32 cellular contexts compared by ENCODE assay signal in the genomic region with DNA sequence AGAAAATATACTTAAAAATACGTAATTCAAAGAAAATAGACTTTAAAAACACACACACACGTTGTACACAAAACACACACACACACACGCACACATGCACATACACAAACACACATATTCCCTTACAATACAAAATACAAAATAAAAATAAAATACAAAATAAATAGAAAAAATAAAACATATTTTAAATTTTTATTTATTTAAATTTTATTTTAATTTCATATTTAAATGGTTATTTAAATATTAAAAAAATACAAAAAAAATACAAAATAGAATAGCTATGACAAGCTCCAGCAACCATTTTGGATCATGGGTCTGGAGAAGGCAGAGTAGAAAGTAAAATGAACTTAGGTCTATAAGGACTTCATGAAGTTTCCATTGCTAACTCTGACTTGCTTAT. TPM values are rescaled to one million over a fixed set of nuclear protein-coding genes. Genes with fewer than 3 reads are reported as not detected.
"Had no signal": no experiment of that assay in that cellular context is flagged by ENCODE, and none has a peak within 500 bp of the region (broad histone marks: within the 10 kb centered on the region; RNA-seq: fewer than 3 reads in every experiment).

No MANE protein-coding gene starts in this region.

- H3K4me1 Mint-ChIP-seq: activated naive CD4-positive, alpha-beta T cell treated with anti-CD3 and anti-CD28 coated beads, Interleukin-2, amount 50 U/mL, for 24 hours; activated naive CD8-positive, alpha-beta T cell treated with anti-CD3 and anti-CD28 coated beads, Interleukin-2, amount 10 ng/mL, durations not matched to agents 7 days and 5 days had no signal

- H3K9ac ChIP-seq: SK-N-SH had no signal

- H3K4me3 Mint-ChIP-seq: activated CD8-positive, alpha-beta T cell treated with anti-CD3 and anti-CD28 coated beads for 36 hours; activated naive CD4-positive, alpha-beta T cell treated with anti-CD3 and anti-CD28 coated beads, Interleukin-2, amount 50 U/mL, for 24 hours; activated naive CD8-positive, alpha-beta T cell treated with anti-CD3 and anti-CD28 coated beads, Interleukin-2, amount 10 ng/mL, durations not matched to agents 7 days and 5 days; activated T-cell treated with anti-CD3 and anti-CD28 coated beads, Interleukin-2, amount 50 U/mL, for 24 hours; T-helper 1 cell treated with Interleukin-12 subunit alpha and Interleukin-12 subunit beta and Interleukin-4 antibody, amounts not matched to agents 30 μg/mL and 1 μg/mL, for 36 hours; T-helper 2 cell treated with Interferon-gamma antibody and Interleukin-4, amounts not matched to agents 5 μg/mL and 100 μg/mL, for 36 hours had no signal

- H3K9me3 ChIP-seq: adrenal gland, body of pancreas, MG63, SJSA1, SK-N-SH had no signal

- H3K36me3 ChIP-seq: adrenal gland, MG63, SJSA1 had no signal

- FAIRE-seq: astrocyte, bronchial epithelial cell had no signal

- H3K27me3 ChIP-seq: adrenal gland, body of pancreas, SJSA1 had no signal

- H3K4me2 ChIP-seq: SK-N-SH had no signal

- H3K27ac ChIP-seq: adrenal gland, SJSA1 had no signal

- H3K27ac Mint-ChIP-seq: activated CD8-positive, alpha-beta T cell treated with anti-CD3 and anti-CD28 coated beads for 36 hours; activated naive CD4-positive, alpha-beta T cell treated with anti-CD3 and anti-CD28 coated beads, Interleukin-2, amount 50 U/mL, for 24 hours; activated naive CD8-positive, alpha-beta T cell treated with anti-CD3 and anti-CD28 coated beads, Interleukin-2, amount 10 ng/mL, durations not matched to agents 7 days and 5 days; activated T-cell treated with anti-CD3 and anti-CD28 coated beads, Interleukin-2, amount 50 U/mL, for 24 hours; activated T-helper 2 cell treated with anti-CD3 and anti-CD28 coated beads, Interferon-gamma antibody, Interleukin-2, Interleukin-4, amounts not matched to agents 10 μg/mL and 5 μg/mL and 100 μg/mL, durations not matched to agents 14 hours and 24 hours and 36 hours; T-helper 1 cell treated with Interleukin-12 subunit alpha and Interleukin-12 subunit beta and Interleukin-4 antibody, amounts not matched to agents 30 μg/mL and 1 μg/mL, for 36 hours; T-helper 2 cell treated with Interferon-gamma antibody and Interleukin-4, amounts not matched to agents 5 μg/mL and 100 μg/mL, for 36 hours had no signal

- H3K36me3 Mint-ChIP-seq: activated naive CD4-positive, alpha-beta T cell treated with anti-CD3 and anti-CD28 coated beads, Interleukin-2, amount 50 U/mL, for 24 hours; activated naive CD8-positive, alpha-beta T cell treated with anti-CD3 and anti-CD28 coated beads, Interleukin-2, amount 10 ng/mL, durations not matched to agents 7 days and 5 days had no signal

- ATAC-seq: activated CD8-positive, alpha-beta T cell treated with anti-CD3 and anti-CD28 coated beads for 36 hours; Panc1 had no signal

- H3K4me3 ChIP-seq: body of pancreas, MG63, SJSA1 had no signal

- H3K9me3 Mint-ChIP-seq: activated CD8-positive, alpha-beta T cell treated with anti-CD3 and anti-CD28 coated beads for 36 hours; activated naive CD4-positive, alpha-beta T cell treated with anti-CD3 and anti-CD28 coated beads, Interleukin-2, amount 50 U/mL, for 24 hours; activated naive CD8-positive, alpha-beta T cell treated with anti-CD3 and anti-CD28 coated beads, Interleukin-2, amount 10 ng/mL, durations not matched to agents 7 days and 5 days; activated T-helper 2 cell treated with anti-CD3 and anti-CD28 coated beads, Interferon-gamma antibody, Interleukin-2, Interleukin-4, amounts not matched to agents 10 μg/mL and 5 μg/mL and 100 μg/mL, durations not matched to agents 14 hours and 24 hours and 36 hours; T-helper 1 cell treated with Interleukin-12 subunit alpha and Interleukin-12 subunit beta and Interleukin-4 antibody, amounts not matched to agents 30 μg/mL and 1 μg/mL, for 36 hours; T-helper 2 cell treated with Interferon-gamma antibody and Interleukin-4, amounts not matched to agents 5 μg/mL and 100 μg/mL, for 36 hours had no signal

- H3K27me3 Mint-ChIP-seq: activated CD8-positive, alpha-beta T cell treated with anti-CD3 and anti-CD28 coated beads for 36 hours; activated naive CD4-positive, alpha-beta T cell treated with anti-CD3 and anti-CD28 coated beads, Interleukin-2, amount 50 U/mL, for 24 hours; activated naive CD8-positive, alpha-beta T cell treated with anti-CD3 and anti-CD28 coated beads, Interleukin-2, amount 10 ng/mL, durations not matched to agents 7 days and 5 days; activated T-cell treated with anti-CD3 and anti-CD28 coated beads, Interleukin-2, amount 50 U/mL, for 24 hours had no signal

- DNase-seq: activated CD4-positive, alpha-beta T cell treated with anti-CD3 and anti-CD28 coated beads for 1 hour; activated CD4-positive, alpha-beta T cell treated with anti-CD3 and anti-CD28 coated beads for 48 hours; activated CD4-positive, alpha-beta T cell treated with anti-CD3 and anti-CD28 coated beads, Interleukin-2, amount 50 U/mL, for 4 hours; activated CD4-positive, CD25-positive, alpha-beta regulatory T cell; activated CD8-positive, alpha-beta T cell treated with anti-CD3 and anti-CD28 coated beads for 36 hours; activated gamma-delta T cell; activated naive CD4-positive, alpha-beta T cell treated with Interleukin-2 at 50 U/mL for 16 hours; activated naive CD8-positive, alpha-beta T cell treated with anti-CD3 and anti-CD28 coated beads, Interleukin-2, amount 10 ng/mL, durations not matched to agents 7 days and 5 days; activated T-cell treated with anti-CD3 and anti-CD28 coated beads, Interleukin-2, amount 50 U/mL, for 24 hours; caudate nucleus; Karpas-422; KBM-7; MG63; MV-4-11; NCI-H1092; NCI-H1436 treated with DMSO at 0.1 percent for 48 hours; NCI-H1694 treated with DMSO at 0.1 percent for 48 hours; NCI-H2029; NCI-H345; NCI-H524 treated with DMSO at 0.1 percent for 48 hours; SHP77 treated with DMSO at 0.1 percent for 48 hours; SK-N-SH had no signal

RNA-seq across cellular contexts. Expression of gene PDGFC, which starts 34.2 kb away (rescaled TPM):
- total RNA-seq: activated CD8-positive, alpha-beta T cell treated with anti-CD3 and anti-CD28 coated beads for 36 hours; activated T-helper 2 cell treated with anti-CD3 and anti-CD28 coated beads, Interferon-gamma antibody, Interleukin-2, Interleukin-4, amounts not matched to agents 10 μg/mL and 5 μg/mL and 100 μg/mL, durations not matched to agents 14 hours and 24 hours and 36 hours had no signal
